Comparison of ENCODE assay signal across 7 cellular contexts in genomic region chr7:101164071-101164840, GRCh38. TPM values are rescaled to one million over a fixed set of nuclear protein-coding genes. Genes with fewer than 3 reads are reported as not detected.
A peak's percentile ranks its signal among the peaks of the same experiment; 100 is the strongest.
DNase-seq lines count a peak whose midpoint lies in the region; ATAC-seq, FAIRE-seq and TF ChIP-seq lines count a peak whose summit lies in the region.

No MANE protein-coding gene starts in this region.

- H3K9me3 ChIP-seq in NT2/D1 (ENCODE audit: insufficient read depth, low read length) (no peaks in the 10 kb centered on the region), H1 (ENCODE audit: insufficient read depth in 2 of 2, low read depth in 1 of 2, low read length in 1 of 2) (no peaks in the 10 kb centered on the region)

- POLR2A ChIA-PET in H1 (lab: Charles Lee; ENCODE audit: partially characterized antibody): interaction anchor here (1.1 to 2.6 kb wide), 3 partner anchors 9 to 130 kb away, joined by 4 to 20 read pairs (median 8); partner anchors contain the start of gene AP1S1

- WGBS in H1 (ENCODE audit: extremely low coverage in 1 of 2, insufficient coverage in 1 of 2, insufficient read length in 1 of 2, insufficient replicate concordance in 2 of 2, low coverage in 1 of 2, low lambda C conversion rate in 2 of 2, missing lambda C conversion rate in 1 of 2), 2 experiments: 2% methylated on average over 64 of the region's 75 CpGs; no CpG with 5 or more reads in 1 of the 2 experiments

- no peak overlapping the region for H2BK12ac ChIP-seq in H1 (ENCODE audit: low read depth, low read length)

- TF ChIP-seq EP300 in H1 (IDR thresholded peaks at IDR 0.05; ENCODE audit: borderline replicate concordance in 1 of 2, low read depth in 2 of 2, low read length in 2 of 2): no peak

- H2AFZ ChIP-seq in H1 (ENCODE audit: low read length): no peak overlapping the region

- H3K36me3 Mint-ChIP-seq in natural killer cell: no peaks in the 10 kb centered on the region

- no peak overlapping the region for H3K27ac Mint-ChIP-seq in natural killer cell

- no peaks in the 10 kb centered on the region for H3K79me1 ChIP-seq in H1 (ENCODE audit: low read depth, low read length)

- H2BK120ac ChIP-seq in H1 (replicated peaks; ENCODE audit: low read depth, low read length): no peak overlapping the region

- no peaks in the 10 kb centered on the region; the same call in none of the 2 replicates for H3K27me3 ChIP-seq in GM06990 (replicated peaks; ENCODE audit: control insufficient read depth, insufficient read depth, low read length)
- H3K27me3 ChIP-seq in NT2/D1 (ENCODE audit: insufficient read depth, insufficient read length): peaks cover 30% of the 10 kb centered on the region
- peaks cover 8 to 59% (median 40%) of the 10 kb centered on the region in 4 experiments for H3K27me3 ChIP-seq in H1 (replicated peaks in 1 of 4; ENCODE audit: control insufficient read depth in 3 of 4, extremely low read depth in 1 of 4, insufficient read depth in 3 of 4, low read length in 3 of 4)

- no peak overlapping the region for H2BK20ac ChIP-seq in H1 (ENCODE audit: low read length)

- H3K36me3 ChIP-seq in GM06990 (ENCODE audit: control insufficient read depth, insufficient read depth, low read length): peaks cover 1% of the 10 kb centered on the region
- H3K36me3 ChIP-seq in NT2/D1 (ENCODE audit: insufficient read depth, insufficient read length, low read length): peaks cover 11% of the 10 kb centered on the region
- peaks cover 0 to 1% (median 0%) of the 10 kb centered on the region in 4 experiments; a peak in 1 of 8 replicates for H3K36me3 ChIP-seq in H1 (ENCODE audit: control insufficient read depth in 2 of 4, insufficient read depth in 4 of 4, low read length in 3 of 4)

- CTCF ChIA-PET in H1 (lab: Charles Lee; ENCODE audit: partially characterized antibody): interaction anchor here (1.0 to 5.7 kb wide), 5 partner anchors 8 to 28 kb away, joined by 3 to 46 read pairs (median 8); no protein-coding TSS in a partner anchor

- no peaks in the 10 kb centered on the region for H3K9me3 Mint-ChIP-seq in natural killer cell

- H3K14ac ChIP-seq in H1 (ENCODE audit: insufficient read length): no peak overlapping the region

- peak overlapping the region; percentile 42 for H3K4me3 Mint-ChIP-seq in natural killer cell

- ATAC-seq in natural killer cell: no peak
- ATAC-seq in HG03571 (IDR thresholded peaks at IDR 0.05; ENCODE audit: unreplicated experiment): no peak

- DNase-seq in GM06990 (ENCODE audit: extremely low read depth, insufficient read length) (peak; percentile 37), NT2/D1 (ENCODE audit: low read depth, low spot score) (no peak), H1 (ENCODE audit: low read depth in 1 of 2, low spot score in 2 of 2) (peak in 1 of 2 experiments; percentile 85), natural killer cell (no peak), SHP77 (lab: John Stamatoyannopoulos, UW) (no peak), midbrain (lab: John Stamatoyannopoulos, UW) (no peak)

- peaks cover 15% of the 10 kb centered on the region for H3K4me1 ChIP-seq in NT2/D1 (ENCODE audit: insufficient read depth, insufficient read length)
- H3K4me1 ChIP-seq in H1 (replicated peaks in 1 of 4; ENCODE audit: control insufficient read depth in 3 of 4, insufficient read depth in 4 of 4, low read length in 3 of 4): peaks cover 17 to 62% (median 43%) of the 10 kb centered on the region in 4 experiments

- no peaks in the 10 kb centered on the region for H3K79me2 ChIP-seq in H1 (ENCODE audit: control insufficient read depth in 1 of 2, insufficient read depth in 2 of 2, low read length in 2 of 2)

- H3K4me3 ChIP-seq in GM06990 (replicated peaks; ENCODE audit: low read depth, low read length) (peak overlapping the region; percentile 58; the same call in 1 of the 2 replicates), NT2/D1 (ENCODE audit: insufficient read length, low read depth) (peak overlapping the region; percentile 66), H1 (ENCODE audit: extremely low read depth in 1 of 4, insufficient read depth in 2 of 4, low read depth in 3 of 4, low read length in 4 of 4) (peak overlapping the region; percentile 46 to 74 (median 48))

- no peak overlapping the region for H2BK15ac ChIP-seq in H1 (ENCODE audit: low read length)

- no peak overlapping the region for H3K4ac ChIP-seq in H1 (replicated peaks; ENCODE audit: insufficient read length, low read depth, low read length)

- no peak for TF ChIP-seq POLR2A in H1 (IDR thresholded peaks at IDR 0.05; ENCODE audit: control extremely low read depth in 1 of 2, low read depth in 2 of 2, low read length in 2 of 2)

- H3K4me2 ChIP-seq in H1 (ENCODE audit: insufficient read depth in 1 of 2, low read depth in 2 of 2, low read length in 2 of 2): peak overlapping the region; percentile 44 to 90

- H3K4me1 Mint-ChIP-seq in natural killer cell: peaks cover 14 to 38% of the 10 kb centered on the region in 2 donors

- H3K56ac ChIP-seq in H1 (replicated peaks; ENCODE audit: insufficient read length, low read depth, low read length): no peak overlapping the region

- H4K91ac ChIP-seq in H1 (replicated peaks; ENCODE audit: insufficient read length, low read length): no peak overlapping the region

- no peak for TF ChIP-seq RAD21 in H1 (IDR thresholded peaks at IDR 0.05 in 1 of 2, conservative IDR thresholded peaks at IDR 0.05 in 1 of 2; ENCODE audit: low read depth in 2 of 2, low read length in 2 of 2)

- no peak overlapping the region for H3K23ac ChIP-seq in H1 (ENCODE audit: insufficient read length)

- H4K5ac ChIP-seq in H1 (ENCODE audit: insufficient read length, low read depth, low read length): no peak overlapping the region

- H3K23me2 ChIP-seq in H1 (ENCODE audit: low read depth, low read length): peaks cover 37% of the 10 kb centered on the region

- H2AK5ac ChIP-seq in H1 (ENCODE audit: low read depth, low read length): no peak overlapping the region

- FAIRE-seq in H1 (lab: Jason Lieb, UNC): no peak

- intact Hi-C loops in natural killer cell (cut with micrococcal nuclease): no loop called here

- no peak for TF ChIP-seq CTCF in GM06990 (IDR thresholded peaks at IDR 0.05; ENCODE audit: insufficient read depth, low read length, poor library complexity, severe bottlenecking)
- TF ChIP-seq CTCF in H1 (IDR thresholded peaks at IDR 0.05; ENCODE audit: control extremely low read depth in 1 of 3, insufficient read depth in 1 of 3, low read depth in 1 of 3, low read length in 3 of 3): no peak
- TF ChIP-seq CTCF in natural killer cell (IDR thresholded peaks at IDR 0.05): no peak

- H4K20me1 ChIP-seq in H1 (replicated peaks in 1 of 2; ENCODE audit: control insufficient read depth in 1 of 2, insufficient read depth in 2 of 2, low read length in 2 of 2): peaks cover 7 to 9% of the 10 kb centered on the region in 2 experiments

- H2BK5ac ChIP-seq in H1 (ENCODE audit: low read depth, low read length): no peak overlapping the region

- H3K9ac ChIP-seq in NT2/D1 (ENCODE audit: insufficient read length, low read depth): peak overlapping the region; percentile 85
- peak overlapping the region in 1 of 4 experiments; percentile 40; a peak in 1 of 7 replicates for H3K9ac ChIP-seq in H1 (replicated peaks in 1 of 4; ENCODE audit: extremely low read depth in 1 of 4, low read depth in 3 of 4, low read length in 3 of 4)

- H3K27me3 Mint-ChIP-seq in natural killer cell (ENCODE audit: low read depth in 2 of 2): peaks cover 35 to 40% of the 10 kb centered on the region in 2 donors

- H3K27ac ChIP-seq in H1 (ENCODE audit: low read depth, low read length): no peak overlapping the region

- peak overlapping the region; percentile 4 for H4K8ac ChIP-seq in H1 (ENCODE audit: extremely low read depth, insufficient read depth, low read length)

- peak overlapping the region; percentile 13 for H3K18ac ChIP-seq in H1 (ENCODE audit: extremely low read depth, low read length)

RNA-seq across cellular contexts. Expression of gene VGF, which starts 1.1 kb away (rescaled TPM):
- total RNA-seq in H1 (2021; fragmentation: NEBNext Ultra II Directional; extraction: Animal tissue kit (Norgen Biotek cat#: 25700)): 7.0 and 7.4 TPM in 2 replicates
- 1.6 and 3.0 TPM in 2 replicates for polyA plus RNA-seq in H1 (2011; rRNA removed)
- 2.2 TPM for polyA plus RNA-seq in H1 (2011; cell fraction: cytosol; rRNA removed)
- 4.2 TPM for polyA plus RNA-seq in H1 (2011; cell fraction: nucleus; rRNA removed)
- polyA plus RNA-seq in H1 (2012, experiment 1 of 2): 8.2 to 13.3 TPM (median 11.5 TPM) in 4 replicates
- 6.6 TPM for polyA plus RNA-seq in H1 (2012, experiment 2 of 2)
- 29.9 TPM for polyA plus RNA-seq in H1 (2013, experiment 1 of 2)
- 28.2 TPM for polyA plus RNA-seq in H1 (2013, experiment 2 of 2)
- polyA minus RNA-seq in H1 (2011; rRNA and poly(A)+ RNA removed): 0.19 and 0.20 TPM in 2 replicates
- 3.1 TPM for polyA minus RNA-seq in H1 (2011; cell fraction: cytosol; rRNA and poly(A)+ RNA removed)
- polyA minus RNA-seq in H1 (2011; cell fraction: nucleus; rRNA and poly(A)+ RNA removed): 1.2 TPM
- not detected for total RNA-seq in natural killer cell

RNA-seq across cellular contexts. Expression of gene AP1S1, which starts 10.0 kb away (rescaled TPM):
- total RNA-seq in H1 (2021; fragmentation: NEBNext Ultra II Directional; extraction: Animal tissue kit (Norgen Biotek cat#: 25700)): 56.0 and 56.1 TPM in 2 replicates
- polyA plus RNA-seq in H1 (2011; rRNA removed): 59.3 and 72.3 TPM in 2 replicates
- polyA plus RNA-seq in H1 (2011; cell fraction: cytosol; rRNA removed): 115 TPM
- 109 TPM for polyA plus RNA-seq in H1 (2011; cell fraction: nucleus; rRNA removed)
- 81.1 to 105 TPM (median 95.8 TPM) in 4 replicates for polyA plus RNA-seq in H1 (2012, experiment 1 of 2)
- 90.0 TPM for polyA plus RNA-seq in H1 (2012, experiment 2 of 2)
- polyA plus RNA-seq in H1 (2013, experiment 1 of 2): 35.2 TPM
- polyA plus RNA-seq in H1 (2013, experiment 2 of 2): 33.6 TPM
- polyA minus RNA-seq in H1 (2011; rRNA and poly(A)+ RNA removed): 47.0 and 58.4 TPM in 2 replicates
- 17.9 TPM for polyA minus RNA-seq in H1 (2011; cell fraction: cytosol; rRNA and poly(A)+ RNA removed)
- polyA minus RNA-seq in H1 (2011; cell fraction: nucleus; rRNA and poly(A)+ RNA removed): 16.7 TPM
- total RNA-seq in natural killer cell: 1 to 10 TPM; 4.3 to 7.0 (median 5.0) TPM

RNA-seq across cellular contexts. Expression of gene NAT16, which starts 15.8 kb away (rescaled TPM):
- total RNA-seq in H1 (2021; fragmentation: NEBNext Ultra II Directional; extraction: Animal tissue kit (Norgen Biotek cat#: 25700)): 0.84 and 1.0 TPM in 2 replicates
- polyA plus RNA-seq in H1 (2011; rRNA removed): 0.26 and 0.47 TPM in 2 replicates
- 1.1 TPM for polyA plus RNA-seq in H1 (2011; cell fraction: cytosol; rRNA removed)
- polyA plus RNA-seq in H1 (2011; cell fraction: nucleus; rRNA removed): 1.7 TPM
- polyA plus RNA-seq in H1 (2012, experiment 1 of 2): 0.62 to 1.2 TPM (median 0.80 TPM) in 4 replicates
- polyA plus RNA-seq in H1 (2012, experiment 2 of 2): 0.59 TPM
- polyA plus RNA-seq in H1 (2013, experiment 1 of 2): 0.55 TPM
- polyA plus RNA-seq in H1 (2013, experiment 2 of 2): 0.37 TPM
- 0.16 TPM in 1 of 2 replicates, not detected in the other for polyA minus RNA-seq in H1 (2011; rRNA and poly(A)+ RNA removed)
- polyA minus RNA-seq in H1 (2011; cell fraction: cytosol; rRNA and poly(A)+ RNA removed): not detected
- 1.00 TPM for polyA minus RNA-seq in H1 (2011; cell fraction: nucleus; rRNA and poly(A)+ RNA removed)
- total RNA-seq in natural killer cell: not detected

RNA-seq across cellular contexts. Expression of gene MOGAT3, which starts 36.6 kb away (rescaled TPM):
- 0.82 TPM in 1 of 2 replicates, not detected in the other for total RNA-seq in H1 (2021; fragmentation: NEBNext Ultra II Directional; extraction: Animal tissue kit (Norgen Biotek cat#: 25700))
- 0.21 and 0.58 TPM in 2 replicates for polyA plus RNA-seq in H1 (2011; rRNA removed)
- 0.48 TPM for polyA plus RNA-seq in H1 (2011; cell fraction: cytosol; rRNA removed)
- 0.76 TPM for polyA plus RNA-seq in H1 (2011; cell fraction: nucleus; rRNA removed)
- 0.23 to 0.61 TPM (median 0.24 TPM) in 3 of 4 replicates, not detected in the other for polyA plus RNA-seq in H1 (2012, experiment 1 of 2)
- polyA plus RNA-seq in H1 (2012, experiment 2 of 2): 0.14 TPM
- polyA plus RNA-seq in H1 (2013, experiment 1 of 2): 0.59 TPM
- polyA plus RNA-seq in H1 (2013, experiment 2 of 2): 0.72 TPM
- 1.9 TPM in 1 of 2 replicates, not detected in the other for polyA minus RNA-seq in H1 (2011; rRNA and poly(A)+ RNA removed)
- polyA minus RNA-seq in H1 (2011; cell fraction: cytosol; rRNA and poly(A)+ RNA removed): not detected
- 1.3 TPM for polyA minus RNA-seq in H1 (2011; cell fraction: nucleus; rRNA and poly(A)+ RNA removed)
- total RNA-seq in natural killer cell: not detected

RNA-seq across cellular contexts. Expression of gene SERPINE1, which starts 37.4 kb away (rescaled TPM):
- total RNA-seq in H1 (2021; fragmentation: NEBNext Ultra II Directional; extraction: Animal tissue kit (Norgen Biotek cat#: 25700)): 5.6 and 6.8 TPM in 2 replicates
- 3.7 and 3.8 TPM in 2 replicates for polyA plus RNA-seq in H1 (2011; rRNA removed)
- 3.4 TPM for polyA plus RNA-seq in H1 (2011; cell fraction: cytosol; rRNA removed)
- 2.8 TPM for polyA plus RNA-seq in H1 (2011; cell fraction: nucleus; rRNA removed)
- polyA plus RNA-seq in H1 (2012, experiment 1 of 2): 2.5 to 2.9 TPM (median 2.7 TPM) in 4 replicates
- 1.9 TPM for polyA plus RNA-seq in H1 (2012, experiment 2 of 2)
- polyA plus RNA-seq in H1 (2013, experiment 1 of 2): 20.1 TPM
- polyA plus RNA-seq in H1 (2013, experiment 2 of 2): 28.6 TPM
- polyA minus RNA-seq in H1 (2011; rRNA and poly(A)+ RNA removed): 4.2 and 4.4 TPM in 2 replicates
- 1.9 TPM for polyA minus RNA-seq in H1 (2011; cell fraction: cytosol; rRNA and poly(A)+ RNA removed)
- polyA minus RNA-seq in H1 (2011; cell fraction: nucleus; rRNA and poly(A)+ RNA removed): 1.00 TPM
- total RNA-seq in natural killer cell: 1 to 10 TPM in 2 of 3 donors, under 1 TPM in 1; 0.48 to 5.5 (median 1.1) TPM
